ENCODE assay signal across 31 cellular contexts in genomic region chr18:11203998-11204397, GRCh38. TPM values are rescaled to one million over a fixed set of nuclear protein-coding genes. Genes with fewer than 3 reads are reported as not detected.
"Had no signal": no experiment of that assay in that cellular context is flagged by ENCODE, and none has a peak within 500 bp of the region (broad histone marks: within the 10 kb centered on the region; RNA-seq: fewer than 3 reads in every experiment).

No MANE protein-coding gene starts in this region.

- H3K36me3 Mint-ChIP-seq: activated CD4-positive, alpha-beta memory T cell treated with anti-CD3 and anti-CD28 coated beads for 36 hours; activated CD8-positive, alpha-beta memory T cell treated with anti-CD3 and anti-CD28 coated beads, Interleukin-2, amount 10 ng/mL, durations not matched to agents 7 days and 5 days; activated naive CD4-positive, alpha-beta T cell treated with anti-CD3 and anti-CD28 coated beads, Interleukin-2, amount 10 ng/mL, durations not matched to agents 7 days and 5 days; activated naive CD4-positive, alpha-beta T cell treated with anti-CD3 and anti-CD28 coated beads, Interleukin-2, amount 50 U/mL, for 72 hours; activated naive CD8-positive, alpha-beta T cell treated with anti-CD3 and anti-CD28 coated beads, Interleukin-2, amount 10 ng/mL, durations not matched to agents 7 days and 5 days had no signal

- H3K9me3 Mint-ChIP-seq: activated CD4-positive, alpha-beta memory T cell treated with anti-CD3 and anti-CD28 coated beads for 36 hours; activated CD4-positive, alpha-beta T cell treated with anti-CD3 and anti-CD28 coated beads, Interleukin-2, amount 10 ng/mL, durations not matched to agents 24 days and 14 days; activated naive CD4-positive, alpha-beta T cell treated with anti-CD3 and anti-CD28 coated beads, Interleukin-2, amount 10 ng/mL, durations not matched to agents 7 days and 5 days; activated naive CD4-positive, alpha-beta T cell treated with anti-CD3 and anti-CD28 coated beads, Interleukin-2, amount 50 U/mL, for 72 hours; activated naive CD8-positive, alpha-beta T cell treated with anti-CD3 and anti-CD28 coated beads, Interleukin-2, amount 10 ng/mL, durations not matched to agents 7 days and 5 days; effector memory CD8-positive, alpha-beta T cell had no signal

- H3K27me3 Mint-ChIP-seq: activated CD4-positive, alpha-beta T cell treated with anti-CD3 and anti-CD28 coated beads, Interleukin-2, amount 10 ng/mL, durations not matched to agents 24 days and 14 days; activated CD8-positive, alpha-beta memory T cell treated with anti-CD3 and anti-CD28 coated beads, Interleukin-2, amount 10 ng/mL, durations not matched to agents 7 days and 5 days; activated naive CD4-positive, alpha-beta T cell treated with anti-CD3 and anti-CD28 coated beads, Interleukin-2, amount 10 ng/mL, durations not matched to agents 7 days and 5 days; activated naive CD8-positive, alpha-beta T cell treated with anti-CD3 and anti-CD28 coated beads, Interleukin-2, amount 10 ng/mL, durations not matched to agents 7 days and 5 days; effector memory CD8-positive, alpha-beta T cell had no signal

- H3K27me3 ChIP-seq: body of pancreas, foreskin keratinocyte, gastrocnemius medialis, hepatocyte had no signal

- H3K79me2 ChIP-seq: hepatocyte had no signal

- H2AFZ ChIP-seq: hepatocyte had no signal

- DNase-seq: activated CD4-positive, alpha-beta memory T cell treated with anti-CD3 and anti-CD28 coated beads for 36 hours; activated CD4-positive, alpha-beta T cell treated with anti-CD3 and anti-CD28 coated beads for 36 hours; activated CD4-positive, alpha-beta T cell treated with anti-CD3 and anti-CD28 coated beads, Interleukin-2, amount 10 ng/mL, durations not matched to agents 24 days and 14 days; activated CD4-positive, CD25-positive, alpha-beta regulatory T cell; activated CD4-positive, CD25-positive, alpha-beta regulatory T cell treated with anti-CD3 and anti-CD28 coated beads, Interleukin-2, amount 50 U/mL, for 72 hours; activated CD8-positive, alpha-beta memory T cell treated with anti-CD3 and anti-CD28 coated beads, Interleukin-2, amount 10 ng/mL, durations not matched to agents 7 days and 5 days; activated CD8-positive, alpha-beta memory T cell treated with anti-CD3 and anti-CD28 coated beads, Interleukin-2, amount 50 U/mL, for 4 hours; activated CD8-positive, alpha-beta T cell treated with anti-CD3 and anti-CD28 coated beads, Interleukin-2, amount 10 ng/mL, durations not matched to agents 7 days and 5 days; activated gamma-delta T cell; activated naive CD4-positive, alpha-beta T cell; activated naive CD4-positive, alpha-beta T cell treated with anti-CD3 and anti-CD28 coated beads, Interleukin-2, amount 10 ng/mL, durations not matched to agents 7 days and 5 days; activated naive CD8-positive, alpha-beta T cell treated with anti-CD3 and anti-CD28 coated beads, Interleukin-2, amount 10 ng/mL, durations not matched to agents 7 days and 5 days; activated T-cell treated with anti-CD3 and anti-CD28 coated beads, Interleukin-2, amount 50 U/mL, for 1 hour; activated T-cell treated with anti-CD3 and anti-CD28 coated beads, Interleukin-2, amount 50 U/mL, for 48 hours; amygdala; aorta; body of pancreas; caudate nucleus; cortex of kidney; dermis blood vessel endothelial cell; effector CD4-positive, alpha-beta T cell; effector memory CD8-positive, alpha-beta T cell; erythroblast; foreskin keratinocyte; gastrocnemius medialis; heart right ventricle; T-helper 17 cell had no signal

- H3K4me3 Mint-ChIP-seq: activated CD4-positive, alpha-beta memory T cell treated with anti-CD3 and anti-CD28 coated beads for 36 hours; activated CD4-positive, alpha-beta T cell treated with anti-CD3 and anti-CD28 coated beads for 36 hours; activated CD4-positive, alpha-beta T cell treated with anti-CD3 and anti-CD28 coated beads, Interleukin-2, amount 10 ng/mL, durations not matched to agents 24 days and 14 days; activated CD8-positive, alpha-beta memory T cell treated with anti-CD3 and anti-CD28 coated beads, Interleukin-2, amount 10 ng/mL, durations not matched to agents 7 days and 5 days; activated CD8-positive, alpha-beta T cell treated with anti-CD3 and anti-CD28 coated beads, Interleukin-2, amount 10 ng/mL, durations not matched to agents 7 days and 5 days; activated naive CD4-positive, alpha-beta T cell treated with anti-CD3 and anti-CD28 coated beads, Interleukin-2, amount 10 ng/mL, durations not matched to agents 7 days and 5 days; activated naive CD8-positive, alpha-beta T cell treated with anti-CD3 and anti-CD28 coated beads, Interleukin-2, amount 10 ng/mL, durations not matched to agents 7 days and 5 days; effector memory CD8-positive, alpha-beta T cell; T-helper 17 cell had no signal

- H3K4me3 ChIP-seq: body of pancreas, esophagus muscularis mucosa, gastrocnemius medialis, heart right ventricle, hepatocyte had no signal

- H3K4me2 ChIP-seq: hepatocyte had no signal

- H3K4me1 ChIP-seq: body of pancreas, esophagus muscularis mucosa, foreskin keratinocyte, heart right ventricle had no signal

- H3K4me1 Mint-ChIP-seq: activated CD4-positive, alpha-beta T cell treated with anti-CD3 and anti-CD28 coated beads for 36 hours; activated CD4-positive, alpha-beta T cell treated with anti-CD3 and anti-CD28 coated beads, Interleukin-2, amount 10 ng/mL, durations not matched to agents 24 days and 14 days; activated CD8-positive, alpha-beta memory T cell treated with anti-CD3 and anti-CD28 coated beads, Interleukin-2, amount 10 ng/mL, durations not matched to agents 7 days and 5 days; activated naive CD4-positive, alpha-beta T cell treated with anti-CD3 and anti-CD28 coated beads, Interleukin-2, amount 10 ng/mL, durations not matched to agents 7 days and 5 days; activated naive CD8-positive, alpha-beta T cell treated with anti-CD3 and anti-CD28 coated beads, Interleukin-2, amount 10 ng/mL, durations not matched to agents 7 days and 5 days; T-helper 17 cell had no signal

- H3K27ac Mint-ChIP-seq: activated CD4-positive, alpha-beta memory T cell treated with anti-CD3 and anti-CD28 coated beads for 36 hours; activated CD4-positive, alpha-beta T cell treated with anti-CD3 and anti-CD28 coated beads for 36 hours; activated CD4-positive, alpha-beta T cell treated with anti-CD3 and anti-CD28 coated beads, Interleukin-2, amount 10 ng/mL, durations not matched to agents 24 days and 14 days; activated CD8-positive, alpha-beta memory T cell treated with anti-CD3 and anti-CD28 coated beads, Interleukin-2, amount 10 ng/mL, durations not matched to agents 7 days and 5 days; activated CD8-positive, alpha-beta T cell treated with anti-CD3 and anti-CD28 coated beads, Interleukin-2, amount 10 ng/mL, durations not matched to agents 7 days and 5 days; activated naive CD4-positive, alpha-beta T cell treated with anti-CD3 and anti-CD28 coated beads, Interleukin-2, amount 10 ng/mL, durations not matched to agents 7 days and 5 days; activated naive CD4-positive, alpha-beta T cell treated with anti-CD3 and anti-CD28 coated beads, Interleukin-2, amount 50 U/mL, for 72 hours; activated naive CD8-positive, alpha-beta T cell treated with anti-CD3 and anti-CD28 coated beads, Interleukin-2, amount 10 ng/mL, durations not matched to agents 7 days and 5 days; effector memory CD8-positive, alpha-beta T cell; T-helper 17 cell had no signal

- H3K27ac ChIP-seq: body of pancreas, esophagus muscularis mucosa, foreskin keratinocyte, gastrocnemius medialis, heart right ventricle, hepatocyte had no signal

- H3K36me3 ChIP-seq: esophagus muscularis mucosa, gastrocnemius medialis, heart right ventricle had no signal

- ATAC-seq: activated CD4-positive, alpha-beta T cell treated with anti-CD3 and anti-CD28 coated beads for 36 hours; activated CD8-positive, alpha-beta memory T cell treated with anti-CD3 and anti-CD28 coated beads, Interleukin-2, amount 10 ng/mL, durations not matched to agents 7 days and 5 days; activated CD8-positive, alpha-beta T cell treated with anti-CD3 and anti-CD28 coated beads, Interleukin-2, amount 10 ng/mL, durations not matched to agents 7 days and 5 days; activated naive CD4-positive, alpha-beta T cell treated with anti-CD3 and anti-CD28 coated beads, Interleukin-2, amount 50 U/mL, for 72 hours; body of pancreas; effector memory CD8-positive, alpha-beta T cell; foreskin keratinocyte; gastrocnemius medialis; heart right ventricle; T-helper 17 cell had no signal

RNA-seq across cellular contexts. Expression of gene PIEZO2, which starts 54.6 kb away (rescaled TPM):
- total RNA-seq: activated CD4-positive, alpha-beta memory T cell treated with anti-CD3 and anti-CD28 coated beads for 36 hours; activated CD4-positive, alpha-beta T cell treated with anti-CD3 and anti-CD28 coated beads for 36 hours; activated CD4-positive, alpha-beta T cell treated with anti-CD3 and anti-CD28 coated beads, Interleukin-2, amount 10 ng/mL, durations not matched to agents 24 days and 14 days; activated CD8-positive, alpha-beta memory T cell treated with anti-CD3 and anti-CD28 coated beads for 36 hours; activated CD8-positive, alpha-beta memory T cell treated with anti-CD3 and anti-CD28 coated beads, Interleukin-2, amount 10 ng/mL, durations not matched to agents 7 days and 5 days; activated CD8-positive, alpha-beta T cell treated with anti-CD3 and anti-CD28 coated beads, Interleukin-2, amount 10 ng/mL, durations not matched to agents 7 days and 5 days; activated naive CD4-positive, alpha-beta T cell treated with anti-CD3 and anti-CD28 coated beads, Interleukin-2, amount 50 U/mL, for 72 hours; activated naive CD8-positive, alpha-beta T cell treated with anti-CD3 and anti-CD28 coated beads, Interleukin-2, amount 10 ng/mL, durations not matched to agents 7 days and 5 days; foreskin keratinocyte; T-helper 17 cell had no signal
- polyA plus RNA-seq: foreskin keratinocyte had no signal
